Comparison of ENCODE assay signal across 12 cellular contexts in genomic region chr2:16012626-16013501, GRCh38.
DNase-seq lines count a peak whose midpoint lies in the region; ATAC-seq and TF ChIP-seq lines count a peak whose summit lies in the region.
"Had no signal": no experiment of that assay in that cellular context is flagged by ENCODE, and none has a peak within 500 bp of the region (broad histone marks: within the 10 kb centered on the region; RNA-seq: fewer than 3 reads in every experiment).

No MANE protein-coding gene starts in this region.

- H3K9me3 Mint-ChIP-seq in Calu3 (ENCODE audit: low read depth, unreplicated experiment) = no peaks in the 10 kb centered on the region
- H3K9me3 Mint-ChIP-seq: natural killer cell had no signal

- no peak overlapping the region for H3K4me3 ChIP-seq in gastrocnemius medialis
- H3K4me3 ChIP-seq: BLaER1 had no signal

- in situ Hi-C loops in gastrocnemius medialis (cut with MboI; ENCODE audit: low sequenced_read_pairs in 4 of 4) = no loop called here

- H3K4me1 Mint-ChIP-seq in Calu3 (ENCODE audit: low read depth, unreplicated experiment) = peaks cover 37% of the 10 kb centered on the region

- H3K27me3 ChIP-seq in gastrocnemius medialis = peaks cover 20 to 35% (median 26%) of the 10 kb centered on the region in 3 donors
- H3K27me3 ChIP-seq: BLaER1 had no signal

- BruUV-seq in Calu3 (replicated peaks; lab: Mats Ljungman, UMichigan) = no TSS peak

- no peak for TF ChIP-seq POLR2A in gastrocnemius medialis (IDR thresholded peaks at IDR 0.05)

- no peaks in the 10 kb centered on the region for H3K27me3 Mint-ChIP-seq in Calu3 (ENCODE audit: unreplicated experiment)

- H3K4me1 ChIP-seq in gastrocnemius medialis = no peaks in the 10 kb centered on the region
- H3K4me1 ChIP-seq: BLaER1 had no signal

- no peak for TF ChIP-seq CTCF in Calu3 (IDR thresholded peaks at IDR 0.05; ENCODE audit: unreplicated experiment)
- no peak for TF ChIP-seq CTCF in gastrocnemius medialis (IDR thresholded peaks at IDR 0.05 in 4 of 5, conservative IDR thresholded peaks at IDR 0.05 in 1 of 5)

- no peaks in the 10 kb centered on the region for H3K9me3 ChIP-seq in gastrocnemius medialis

- H3K27ac Mint-ChIP-seq in Calu3 (ENCODE audit: unreplicated experiment) = peak overlapping the region; percentile 0
- H3K27ac Mint-ChIP-seq: natural killer cell had no signal

- peaks cover 5% of the 10 kb centered on the region for H3K36me3 Mint-ChIP-seq in Calu3 (ENCODE audit: insufficient read depth, unreplicated experiment)
- H3K36me3 Mint-ChIP-seq: natural killer cell had no signal

- CTCF ChIA-PET in Calu3 (lab: Charles Lee) = interaction anchor here (1.0 to 1.6 kb wide), 2 partner anchors 45 to 48 kb away, joined by 3 read pairs; no protein-coding TSS in a partner anchor

- H3K36me3 ChIP-seq in gastrocnemius medialis = no peaks in the 10 kb centered on the region
- H3K36me3 ChIP-seq: BLaER1 had no signal

- DNase-seq in Calu3 (peak; percentile 80), NCI-H1105 treated with DMSO at 0.1 percent for 48 hours (lab: John Stamatoyannopoulos, UW) (peak; percentile 74), cerebellar cortex (ENCODE audit: low spot score) (peak; percentile 71), mucosa of gallbladder (ENCODE audit: low spot score) (peak; percentile 59), gastrocnemius medialis (no peak), AG20443 (ENCODE audit: low spot score) (no peak), NOMO-1 treated with DMSO at 0.1 percent for 48 hours (lab: John Stamatoyannopoulos, UW; ENCODE audit: unreplicated experiment) (no peak), activated gamma-delta T cell treated with Interleukin-2 at 50 U/mL for 16 hours (no peak)
- DNase-seq: activated naive CD4-positive, alpha-beta T cell treated with Interleukin-2 at 50 U/mL for 16 hours; natural killer cell had no signal

- H3K27ac ChIP-seq in gastrocnemius medialis = no peak overlapping the region
- H3K27ac ChIP-seq: BLaER1, HL-60 had no signal

- peak overlapping the region; percentile 33 for H3K4me3 Mint-ChIP-seq in Calu3 (ENCODE audit: low read depth, unreplicated experiment)
- H3K4me3 Mint-ChIP-seq: natural killer cell had no signal

- intact Hi-C loops in Calu3 (cut with micrococcal nuclease; ENCODE audit: unreplicated experiment) (loop anchor here (2.0 to 5.0 kb wide), 2 partner anchors 36 to 70 kb away; no protein-coding TSS in a partner anchor), gastrocnemius medialis (cut with DNase I; ENCODE audit: low total_unique reads) (no loop called here)

- ATAC-seq in gastrocnemius medialis = no peak
- ATAC-seq: natural killer cell had no signal

Comparison
In these comparisons a context has a peak if more than half of its experiments do, and no peak if none do; other contexts are left out.
1. DNase-seq: peak in Calu3 (single experiment), NCI-H1105 treated with DMSO at 0.1 percent for 48 hours (single experiment), cerebellar cortex (single experiment) and mucosa of gallbladder (single experiment); none in gastrocnemius medialis (0 of 2), AG20443 (single experiment), NOMO-1 treated with DMSO at 0.1 percent for 48 hours (single experiment) and activated gamma-delta T cell treated with Interleukin-2 at 50 U/mL for 16 hours (single experiment).